23 cellular contexts compared by ENCODE assay signal in the genomic region with DNA sequence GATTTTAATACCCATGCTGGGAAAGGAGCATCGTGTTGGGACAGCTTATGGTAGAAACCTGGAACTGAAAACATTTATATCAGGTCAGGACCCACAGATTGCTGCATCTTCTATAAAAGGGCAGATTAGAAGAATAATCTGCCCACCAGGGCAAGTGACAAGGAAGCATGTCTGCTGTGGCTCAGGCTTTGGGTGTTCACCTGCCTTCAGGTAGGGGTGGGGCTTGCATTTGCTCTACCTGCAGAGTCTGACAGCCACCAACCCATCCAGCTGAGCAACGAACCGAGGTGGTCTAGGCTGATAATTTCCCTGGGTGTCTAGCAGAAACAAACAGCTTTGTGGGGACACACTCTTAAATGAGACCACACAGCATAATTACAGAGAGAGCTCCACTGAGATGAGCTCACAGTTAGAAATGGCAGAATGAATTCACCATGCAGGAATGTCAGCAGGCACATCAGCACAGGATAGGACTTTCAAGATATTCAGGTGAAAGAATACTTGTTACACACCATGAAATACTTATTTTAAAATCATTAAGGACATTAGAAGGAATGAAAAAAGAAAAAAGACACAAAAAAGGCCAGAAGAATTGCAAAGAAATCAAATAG. TPM values are rescaled to one million over a fixed set of nuclear protein-coding genes. Genes with fewer than 3 reads are reported as not detected.
A peak's percentile ranks its signal among the peaks of the same experiment; 100 is the strongest.
DNase-seq lines count a peak whose midpoint lies in the region; ATAC-seq and TF ChIP-seq lines count a peak whose summit lies in the region.
"Had no signal": no experiment of that assay in that cellular context is flagged by ENCODE, and none has a peak within 500 bp of the region (broad histone marks: within the 10 kb centered on the region; RNA-seq: fewer than 3 reads in every experiment).

No MANE protein-coding gene starts in this region.

- H3K9ac ChIP-seq in mesendoderm (ENCODE audit: low read length), result no peak overlapping the region
- H3K9ac ChIP-seq: BLaER1, KMS-11 had no signal

- no peak for TF ChIP-seq CTCF in heart left ventricle (IDR thresholded peaks at IDR 0.05)
- TF ChIP-seq CTCF in foreskin keratinocyte (conservative IDR thresholded peaks at IDR 0.05), result no peak

- 39 to 57% (median 51%) methylated on average over 3 of the region's 3 CpGs for WGBS in heart left ventricle, 4 donors
- no CpG with 5 or more reads among the region's 3 CpGs for WGBS in mesendoderm (ENCODE audit: extremely low coverage, insufficient coverage, low lambda C conversion rate)

- H3K79me1 ChIP-seq in mesendoderm (ENCODE audit: low read length), result no peaks in the 10 kb centered on the region

- H3K36me3 ChIP-seq in heart left ventricle (no peaks in the 10 kb centered on the region), mesendoderm (ENCODE audit: control insufficient read depth, insufficient read depth, low read length) (no peaks in the 10 kb centered on the region)
- H3K36me3 ChIP-seq: BLaER1, Peyer's patch, SJSA1 had no signal

- H3K18ac ChIP-seq in mesendoderm (ENCODE audit: low read length), result no peak overlapping the region

- H3K27me3 ChIP-seq in heart left ventricle (peaks cover 0 to 4% (median 0%) of the 10 kb centered on the region in 9 donors), foreskin keratinocyte (no peaks in the 10 kb centered on the region), mesendoderm (ENCODE audit: insufficient read depth, low read length, poor library complexity) (no peaks in the 10 kb centered on the region)
- H3K27me3 ChIP-seq: BLaER1, Peyer's patch had no signal

- H3K4ac ChIP-seq in mesendoderm (ENCODE audit: low read depth, low read length), result no peak overlapping the region

- ATAC-seq in heart left ventricle (peak; percentile 20 to 92 (median 74)), Right ventricle myocardium inferior (no peak), foreskin keratinocyte (no peak), HG03460 (IDR thresholded peaks at IDR 0.05; ENCODE audit: unreplicated experiment) (no peak), GM19467 (IDR thresholded peaks at IDR 0.05; ENCODE audit: unreplicated experiment) (no peak)

- H2AK5ac ChIP-seq in mesendoderm (ENCODE audit: low read length), result no peak overlapping the region

- no peaks in the 10 kb centered on the region for H3K79me2 ChIP-seq in mesendoderm (ENCODE audit: control insufficient read depth, insufficient read depth, low read length)

- H3K4me3 ChIP-seq in heart left ventricle, result no peak overlapping the region
- H3K4me3 ChIP-seq in mesendoderm (ENCODE audit: low read length), result no peak overlapping the region
- H3K4me3 ChIP-seq: BLaER1, Peyer's patch, SJSA1 had no signal

- TF ChIP-seq POLR2A in heart left ventricle (IDR thresholded peaks at IDR 0.05), result no peak

- no peak overlapping the region for H3K23ac ChIP-seq in mesendoderm (ENCODE audit: low read length)

- intact Hi-C loops in heart left ventricle (cut with DNase I), result no loop called here
- intact Hi-C loops in Right ventricle myocardium inferior (cut with DNase I), result no loop called here

- no peak overlapping the region for H2BK5ac ChIP-seq in mesendoderm (ENCODE audit: low read length)

- H3K4me2 ChIP-seq in mesendoderm (ENCODE audit: low read length), result no peak overlapping the region
- H3K4me2 ChIP-seq: BLaER1, KMS-11 had no signal

- H3K4me1 ChIP-seq in heart left ventricle, result peaks cover 0 to 8% (median 0%) of the 10 kb centered on the region in 12 donors
- H3K4me1 ChIP-seq in foreskin keratinocyte, result no peaks in the 10 kb centered on the region
- H3K4me1 ChIP-seq in mesendoderm (ENCODE audit: control insufficient read depth, low read depth, low read length), result no peaks in the 10 kb centered on the region
- H3K4me1 ChIP-seq: BLaER1, Peyer's patch, SJSA1 had no signal

- H3K27ac ChIP-seq in heart left ventricle (peak overlapping the region in 5 of 12 donors; percentile 14 to 48 (median 40)), foreskin keratinocyte (no peak overlapping the region), mesendoderm (ENCODE audit: low read depth, low read length) (no peak overlapping the region)
- H3K27ac ChIP-seq: 22Rv1, BLaER1, KMS-11, Peyer's patch, SJSA1 had no signal

- DNase-seq in heart left ventricle, result no peak
- no peak for DNase-seq in Right ventricle myocardium inferior (ENCODE audit: missing footprints)
- DNase-seq in foreskin keratinocyte, result peak; percentile 1 to 32
- DNase-seq in mesendoderm, result peak; percentile 84
- no peak for DNase-seq in hippocampal formation (lab: John Stamatoyannopoulos, UW)
- DNase-seq in NCI-H226, result no peak
- DNase-seq: CD4-positive, alpha-beta T cell; COR-L47; DMS79; H9; IMR-90; NCI-H1105 treated with DMSO at 0.1 percent for 48 hours; NCI-H2081 treated with DMSO at 0.1 percent for 48 hours; NCI-H2171 treated with DMSO at 0.1 percent for 48 hours; NCI-H446; Peyer's patch had no signal

- H4K8ac ChIP-seq in mesendoderm (ENCODE audit: low read depth, low read length), result no peak overlapping the region

- H4K5ac ChIP-seq in mesendoderm (ENCODE audit: low read length), result no peak overlapping the region

- no peak overlapping the region for H2BK15ac ChIP-seq in mesendoderm (replicated peaks; ENCODE audit: low read depth)

- H3K9me3 ChIP-seq in heart left ventricle, result peaks cover 0 to 3% (median 0%) of the 10 kb centered on the region in 12 donors
- H3K9me3 ChIP-seq: BLaER1, Peyer's patch, SJSA1 had no signal

- no peak overlapping the region for H2BK120ac ChIP-seq in mesendoderm (ENCODE audit: low read depth, low read length)

- H3K56ac ChIP-seq in mesendoderm (ENCODE audit: low read length), result no peak overlapping the region

RNA-seq across cellular contexts. Expression of a gene that starts 36.1 kb away (rescaled TPM):
- under 1 TPM in 7 of 9 donors, not detected in 2; 0.02 to 0.71 (median 0.12) TPM for total RNA-seq in heart left ventricle
- under 1 TPM; 0.01 to 0.04 TPM for polyA plus RNA-seq in heart left ventricle
- 0.16 TPM for total RNA-seq in Right ventricle myocardium inferior
- not detected in 2 replicates for total RNA-seq in foreskin keratinocyte
- polyA plus RNA-seq in foreskin keratinocyte, result not detected in 2 replicates
- 4.1 TPM for polyA plus RNA-seq in mesendoderm (2013, experiment 1 of 2)
- polyA plus RNA-seq in mesendoderm (2013, experiment 2 of 2), result 4.8 TPM
- total RNA-seq: CD4-positive, alpha-beta T cell; OCI-LY7 had no signal

Comparison
In these comparisons a context has a peak if more than half of its experiments do, and no peak if none do; other contexts are left out.
1. ATAC-seq: peak in heart left ventricle (4 of 4); none in Right ventricle myocardium inferior (single experiment), foreskin keratinocyte (single experiment), HG03460 (single experiment) and GM19467 (single experiment).
2. DNase-seq: peak in foreskin keratinocyte (2 of 2) and mesendoderm (single experiment); none in heart left ventricle (0 of 5), Right ventricle myocardium inferior (single experiment), hippocampal formation (0 of 2) and NCI-H226 (single experiment).